In the genomic region with DNA sequence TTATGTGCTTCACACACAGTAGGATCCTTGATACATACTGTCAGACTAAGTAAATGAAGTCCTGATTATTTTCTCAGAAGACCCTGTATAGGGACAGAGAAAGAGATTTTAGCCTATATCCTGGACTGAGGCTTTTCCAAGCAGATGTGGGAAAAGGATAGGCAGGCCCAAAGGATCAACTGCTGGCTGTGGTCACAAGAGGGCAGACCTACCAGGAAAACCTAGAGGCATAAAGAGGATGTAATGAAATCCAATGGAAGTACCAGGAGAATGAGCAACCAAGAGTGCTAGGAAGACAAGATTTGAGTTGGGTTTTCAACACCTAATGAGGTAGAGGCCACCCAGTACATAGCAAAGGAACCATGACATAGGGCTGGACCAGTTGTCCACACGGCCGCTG, we compare ENCODE assay signal across 1 cellular context.
TF ChIP-seq lines count a peak whose summit lies in the region.

No MANE protein-coding gene starts in this region.

TF ChIP-seq in H1, 55 proteins besides CTCF, POLR2A, EP300 and RAD21:
- TF ChIP-seq HDAC2 (IDR thresholded peaks at IDR 0.05; ENCODE audit: borderline replicate concordance in 1 of 2, low read depth in 2 of 2, low read length in 2 of 2) (no peak), RNF2 (IDR thresholded peaks at IDR 0.05; ENCODE audit: borderline replicate concordance, low read depth, low read length, missing control alignments, poor library complexity, severe bottlenecking) (no peak), RXRA (IDR thresholded peaks at IDR 0.05; ENCODE audit: insufficient read depth, low read depth, low read length) (no peak), GTF2F1 (IDR thresholded peaks at IDR 0.05; ENCODE audit: borderline replicate concordance, low read depth, low read length) (no peak), JUND (IDR thresholded peaks at IDR 0.05; ENCODE audit: low read length) (no peak), ATF2 (IDR thresholded peaks at IDR 0.05; ENCODE audit: low read length) (no peak), CBX5 (IDR thresholded peaks at IDR 0.05; ENCODE audit: low read depth, low read length) (no peak), TCF12 (IDR thresholded peaks at IDR 0.05; ENCODE audit: low read depth, low read length) (no peak), CBX8 (IDR thresholded peaks at IDR 0.05; ENCODE audit: borderline replicate concordance, low read depth, low read length) (no peak), JUN (IDR thresholded peaks at IDR 0.05; ENCODE audit: low read depth, low read length) (no peak), RFX5 (IDR thresholded peaks at IDR 0.05; ENCODE audit: borderline replicate concordance, low read depth, low read length) (no peak), EZH2 (IDR thresholded peaks at IDR 0.05; ENCODE audit: low read depth, low read length, severe bottlenecking) (no peak), TAF1 (IDR thresholded peaks at IDR 0.05; ENCODE audit: low read depth, low read length) (no peak), ZNF274 (IDR thresholded peaks at IDR 0.05; ENCODE audit: borderline replicate concordance, extremely low read depth, low read length) (no peak), MAFK (IDR thresholded peaks at IDR 0.05; ENCODE audit: low read depth, low read length) (no peak), POU5F1 (IDR thresholded peaks at IDR 0.05; ENCODE audit: low read depth, low read length) (no peak), GABPA (IDR thresholded peaks at IDR 0.05; ENCODE audit: borderline replicate concordance, insufficient read depth, low read length) (no peak)
- TF ChIP-seq, protein P1, sequence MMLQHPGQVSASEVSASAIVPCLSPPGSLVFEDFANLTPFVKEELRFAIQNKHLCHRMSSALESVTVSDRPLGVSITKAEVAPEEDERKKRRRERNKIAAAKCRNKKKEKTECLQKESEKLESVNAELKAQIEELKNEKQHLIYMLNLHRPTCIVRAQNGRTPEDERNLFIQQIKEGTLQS (IDR thresholded peaks at IDR 0.05; ENCODE audit: insufficient read depth, low read depth, low read length): no peak
